In the genomic region with DNA sequence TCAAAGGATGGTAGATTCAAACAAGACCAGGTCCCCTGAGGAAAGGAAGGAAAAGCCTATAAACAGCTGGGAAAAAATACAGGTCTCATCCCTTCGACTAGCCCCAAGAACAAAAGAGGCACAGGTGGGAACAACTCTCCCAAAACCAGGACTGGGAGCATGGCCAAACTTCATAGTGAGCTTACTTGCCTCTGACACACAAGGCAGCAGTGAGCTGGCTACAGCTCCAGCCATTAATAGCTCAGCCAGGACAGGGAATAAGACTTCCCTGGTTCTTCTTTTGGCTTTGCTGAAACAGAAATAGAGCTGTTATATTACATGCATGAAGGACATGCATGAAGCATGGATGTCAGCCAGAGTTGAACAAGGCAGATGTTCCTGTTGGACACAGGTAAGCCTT, we compare ENCODE assay signal across 1 cellular context.
TF ChIP-seq lines count a peak whose summit lies in the region.

A gene with protein sequence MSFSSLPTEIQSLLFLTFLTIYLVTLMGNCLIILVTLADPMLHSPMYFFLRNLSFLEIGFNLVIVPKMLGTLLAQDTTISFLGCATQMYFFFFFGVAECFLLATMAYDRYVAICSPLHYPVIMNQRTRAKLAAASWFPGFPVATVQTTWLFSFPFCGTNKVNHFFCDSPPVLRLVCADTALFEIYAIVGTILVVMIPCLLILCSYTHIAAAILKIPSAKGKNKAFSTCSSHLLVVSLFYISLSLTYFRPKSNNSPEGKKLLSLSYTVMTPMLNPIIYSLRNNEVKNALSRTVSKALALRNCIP (plus strand): TSS at position 97 of the 400 bp plus-strand sequence. CDS start 6,698 bp downstream, outside the sequence.

TF ChIP-seq in IMR-90, 13 proteins besides CTCF, POLR2A, EP300 and RAD21 (continued from another document):
- TF ChIP-seq, protein P1, sequence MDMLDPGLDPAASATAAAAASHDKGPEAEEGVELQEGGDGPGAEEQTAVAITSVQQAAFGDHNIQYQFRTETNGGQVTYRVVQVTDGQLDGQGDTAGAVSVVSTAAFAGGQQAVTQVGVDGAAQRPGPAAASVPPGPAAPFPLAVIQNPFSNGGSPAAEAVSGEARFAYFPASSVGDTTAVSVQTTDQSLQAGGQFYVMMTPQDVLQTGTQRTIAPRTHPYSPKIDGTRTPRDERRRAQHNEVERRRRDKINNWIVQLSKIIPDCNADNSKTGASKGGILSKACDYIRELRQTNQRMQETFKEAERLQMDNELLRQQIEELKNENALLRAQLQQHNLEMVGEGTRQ (IDR thresholded peaks at IDR 0.05; ENCODE audit: low read depth, low read length), result no peak
- TF ChIP-seq RFX5 (IDR thresholded peaks at IDR 0.05; ENCODE audit: low read depth, low read length) (no peak), RCOR1 (IDR thresholded peaks at IDR 0.05; ENCODE audit: insufficient replicate concordance, low read length) (no peak), FOS (IDR thresholded peaks at IDR 0.05; ENCODE audit: low read depth, low read length) (no peak), MXI1 (IDR thresholded peaks at IDR 0.05; ENCODE audit: borderline replicate concordance, low read depth, low read length) (no peak), NFE2L2 (IDR thresholded peaks at IDR 0.05; ENCODE audit: low read depth, low read length) (no peak)
